In the genomic region with DNA sequence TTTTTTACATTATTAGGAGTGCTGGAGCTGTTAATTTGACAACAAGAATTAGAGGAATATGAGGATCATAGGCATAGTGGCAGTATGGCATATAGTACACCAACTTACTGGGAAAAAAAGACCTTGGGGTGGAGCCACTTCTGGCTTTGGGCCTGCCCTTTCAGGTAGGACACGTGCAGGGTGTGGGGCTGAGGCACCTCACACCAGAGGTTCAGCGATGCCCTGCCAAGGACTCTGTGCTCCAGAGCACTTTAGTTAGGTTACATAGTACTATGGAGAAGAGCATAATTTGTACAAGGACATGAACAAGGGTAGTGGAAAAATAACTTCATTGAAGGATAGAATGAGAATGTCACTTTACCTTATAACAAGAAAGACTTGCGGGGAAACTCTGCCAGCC, we compare ENCODE assay signal across 17 cellular contexts. TPM values are rescaled to one million over a fixed set of nuclear protein-coding genes. Genes with fewer than 3 reads are reported as not detected.
DNase-seq lines count a peak whose midpoint lies in the region; ATAC-seq, FAIRE-seq and TF ChIP-seq lines count a peak whose summit lies in the region.
"Had no signal": no experiment of that assay in that cellular context is flagged by ENCODE, and none has a peak within 500 bp of the region (broad histone marks: within the 10 kb centered on the region; RNA-seq: fewer than 3 reads in every experiment).

No MANE protein-coding gene starts in this region.

- TF ChIP-seq CTCF in Panc1 (IDR thresholded peaks at IDR 0.05), result no peak

- H3K4me1 ChIP-seq in Panc1 (ENCODE audit: control insufficient read depth, insufficient read depth, low read length), result no peaks in the 10 kb centered on the region
- no peaks in the 10 kb centered on the region for H3K4me1 ChIP-seq in small intestine (ENCODE audit: control insufficient read depth in 2 of 2, insufficient read depth in 1 of 2, low read depth in 1 of 2, low read length in 1 of 2)

- peak in 1 of 2 donors; percentile 18 for ATAC-seq in activated T-cell treated with anti-CD3 and anti-CD28 coated beads, Interleukin-2, amount 50 U/mL, for 72 hours (replicated peaks in 1 of 2)
- ATAC-seq in Panc1, result peak; percentile 70; the same call in 1 of the 2 replicates
- no peak for ATAC-seq in HG03097 (IDR thresholded peaks at IDR 0.05; ENCODE audit: low FRiP score, unreplicated experiment)
- ATAC-seq in Right ventricle myocardium superior (ENCODE audit: poor library complexity), result no peak
- ATAC-seq in HG02938 (IDR thresholded peaks at IDR 0.05; ENCODE audit: unreplicated experiment), result no peak
- ATAC-seq: effector memory CD8-positive, alpha-beta T cell had no signal

- H3K27ac ChIP-seq in Panc1 (ENCODE audit: low read length) (no peak overlapping the region), small intestine (ENCODE audit: low read depth in 1 of 2, low read length in 1 of 2) (no peak overlapping the region)
- H3K27ac ChIP-seq: KMS-11, skin epidermis had no signal

- POLR2A ChIA-PET in Panc1 (lab: Charles Lee), result no interaction called here

- H3K4me3 Mint-ChIP-seq in activated T-cell treated with anti-CD3 and anti-CD28 coated beads, Interleukin-2, amount 50 U/mL, for 72 hours, result peak overlapping the region in 1 of 2 donors; percentile 47
- H3K4me3 Mint-ChIP-seq in immature natural killer cell, result no peak overlapping the region
- H3K4me3 Mint-ChIP-seq: effector memory CD8-positive, alpha-beta T cell had no signal

- CTCF ChIA-PET in Panc1 (lab: Charles Lee), result no interaction called here

- in situ Hi-C loops in Panc1 (cut with HindIII; ENCODE audit: low pct_unique_long_range_greater_than_20kb, low sequenced_read_pairs), result no loop called here

- DNase-seq in activated T-cell treated with anti-CD3 and anti-CD28 coated beads, Interleukin-2, amount 50 U/mL, for 72 hours, result no peak
- DNase-seq in activated T-cell treated with anti-CD3 and anti-CD28 coated beads for 4 hours (no peak), Panc1 (ENCODE audit: low read depth, low spot score) (no peak), immature natural killer cell (no peak), small intestine (peak; percentile 20), Right ventricle myocardium superior (no peak)
- DNase-seq: activated CD4-positive, alpha-beta T cell treated with anti-CD3 and anti-CD28 coated beads, Interleukin-2, amount 50 U/mL, for 48 hours; effector memory CD8-positive, alpha-beta T cell; H7; mammary epithelial cell; NCI-H187; NCI-H774 had no signal

- intact Hi-C loops in Panc1 (cut with micrococcal nuclease; ENCODE audit: unreplicated experiment) (no loop called here), Right ventricle myocardium superior (cut with DNase I) (no loop called here)

- peaks cover 29 to 54% of the 10 kb centered on the region in 2 donors for H3K36me3 Mint-ChIP-seq in activated T-cell treated with anti-CD3 and anti-CD28 coated beads, Interleukin-2, amount 50 U/mL, for 72 hours (ENCODE audit: insufficient read depth in 2 of 2)
- peaks cover 28 to 50% (median 35%) of the 10 kb centered on the region in 3 donors for H3K36me3 Mint-ChIP-seq in immature natural killer cell

- no peaks in the 10 kb centered on the region for H3K27me3 Mint-ChIP-seq in activated T-cell treated with anti-CD3 and anti-CD28 coated beads, Interleukin-2, amount 50 U/mL, for 72 hours (ENCODE audit: low read depth)
- H3K27me3 Mint-ChIP-seq in immature natural killer cell (ENCODE audit: low read depth in 3 of 3), result peaks cover 0 to 2% (median 0%) of the 10 kb centered on the region in 3 donors
- H3K27me3 Mint-ChIP-seq: effector memory CD8-positive, alpha-beta T cell had no signal

- H3K4me3 ChIP-seq in Panc1 (ENCODE audit: low read depth in 2 of 2, low read length in 2 of 2), result no peak overlapping the region
- no peak overlapping the region for H3K4me3 ChIP-seq in small intestine (ENCODE audit: low read depth in 1 of 2, low read length in 2 of 2)
- H3K4me3 ChIP-seq: skin epidermis had no signal

- peaks cover 48% of the 10 kb centered on the region for H3K4me1 Mint-ChIP-seq in activated T-cell treated with anti-CD3 and anti-CD28 coated beads, Interleukin-2, amount 50 U/mL, for 72 hours (ENCODE audit: low read depth)
- H3K4me1 Mint-ChIP-seq in immature natural killer cell, result no peaks in the 10 kb centered on the region

- H3K9me3 Mint-ChIP-seq in activated T-cell treated with anti-CD3 and anti-CD28 coated beads, Interleukin-2, amount 50 U/mL, for 72 hours, result peaks cover 0 to 2% of the 10 kb centered on the region in 2 donors
- H3K9me3 Mint-ChIP-seq in immature natural killer cell, result no peaks in the 10 kb centered on the region
- H3K9me3 Mint-ChIP-seq: effector memory CD8-positive, alpha-beta T cell had no signal

- H3K9me3 ChIP-seq in Panc1 (ENCODE audit: control insufficient read depth, insufficient read depth, low read depth, low read length) (no peaks in the 10 kb centered on the region), small intestine (ENCODE audit: control insufficient read depth, low read depth) (no peaks in the 10 kb centered on the region)

- 68 to 85% (median 79%) methylated on average over 3 of the region's 3 CpGs for WGBS in small intestine, 3 donors

- peak overlapping the region; percentile 85 for H3K27ac Mint-ChIP-seq in activated T-cell treated with anti-CD3 and anti-CD28 coated beads, Interleukin-2, amount 50 U/mL, for 72 hours
- peak overlapping the region in 4 of 6 donors; percentile 16 to 77 (median 48) for H3K27ac Mint-ChIP-seq in immature natural killer cell
- H3K27ac Mint-ChIP-seq: effector memory CD8-positive, alpha-beta T cell had no signal

- H3K27me3 ChIP-seq in Panc1 (ENCODE audit: control insufficient read depth, insufficient read depth, low read length), result no peaks in the 10 kb centered on the region
- no peaks in the 10 kb centered on the region for H3K27me3 ChIP-seq in small intestine (ENCODE audit: control insufficient read depth in 2 of 2, insufficient read depth in 2 of 2, low read length in 2 of 2)

- H3K36me3 ChIP-seq in Panc1 (ENCODE audit: control insufficient read depth, insufficient read depth, low read length) (no peaks in the 10 kb centered on the region), small intestine (ENCODE audit: control insufficient read depth in 2 of 2, insufficient read depth in 2 of 2, low read length in 2 of 2) (peaks cover 3 to 15% of the 10 kb centered on the region in 2 donors)

- no peak for FAIRE-seq in small intestine (lab: Jason Lieb, UNC)
- FAIRE-seq: D721Med had no signal

- BruUV-seq in Panc1 (replicated peaks; lab: Mats Ljungman, UMichigan), result no TSS peak

RNA-seq across cellular contexts. Expression of gene LY75, which starts 29.5 kb away (rescaled TPM):
- 100 to 1,000 TPM; 108 to 114 TPM for total RNA-seq in activated T-cell treated with anti-CD3 and anti-CD28 coated beads, Interleukin-2, amount 50 U/mL, for 72 hours
- total RNA-seq in Panc1 (2021; ENCODE audit: unreplicated experiment) (2.8 TPM), Right ventricle myocardium superior (0.75 TPM)
- polyA plus RNA-seq in Panc1 (2012; ENCODE audit: insufficient read length), result 2.6 TPM
- polyA plus RNA-seq in immature natural killer cell (10 to 100 TPM; 28.2 to 46.7 (median 39.7) TPM), small intestine (10 to 100 TPM in 2 of 3 donors, 1 to 10 TPM in 1; 9.5 to 17.0 (median 16.1) TPM)

Comparison
In these comparisons a context has a peak if more than half of its experiments do, and no peak if none do; other contexts are left out.
1. RNA of gene LY75, which starts 29.5 kb away (total RNA-seq): 108 to 114 TPM in activated T-cell treated with anti-CD3 and anti-CD28 coated beads, Interleukin-2, amount 50 U/mL, for 72 hours; 2.8 TPM in Panc1 (single experiment) and 0.75 TPM in Right ventricle myocardium superior (single experiment); every median in the first group is over 10 times any median in the second.